ENCODE assay signal across 7 cellular contexts in the genomic region with DNA sequence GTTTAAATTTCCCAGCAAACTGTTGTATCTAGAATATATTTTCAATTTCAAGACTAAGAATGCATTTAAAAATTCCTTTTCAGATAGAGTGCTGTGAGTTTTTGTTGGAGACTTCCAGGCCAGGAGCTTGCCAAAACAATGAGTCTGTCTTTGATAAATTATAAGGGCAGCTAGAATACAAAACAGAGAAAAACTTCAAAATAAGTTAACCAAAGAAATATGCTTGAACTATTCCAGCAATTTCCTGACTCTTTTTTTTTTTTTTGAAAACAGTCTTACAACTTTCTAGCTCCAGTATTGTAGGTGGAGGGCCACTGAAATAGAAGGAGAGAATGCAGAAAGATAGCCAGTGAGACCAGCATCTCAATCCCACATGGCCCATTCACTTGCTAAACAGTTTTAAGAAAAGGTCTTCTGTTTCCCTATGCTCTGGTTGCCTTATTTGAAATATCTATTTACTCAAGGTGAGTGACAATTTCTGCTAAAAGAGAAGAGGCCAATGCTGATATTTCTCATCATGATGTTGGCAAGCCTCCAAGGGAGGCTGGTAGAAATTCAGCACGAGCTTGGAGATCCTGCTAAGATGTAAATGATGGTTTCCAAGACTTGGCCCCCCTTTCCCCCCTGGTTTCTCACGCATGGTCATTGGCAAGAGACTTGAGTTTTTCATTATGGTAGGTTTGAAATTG.
DNase-seq lines count a peak whose midpoint lies in the region; ATAC-seq and TF ChIP-seq lines count a peak whose summit lies in the region.

No MANE protein-coding gene starts in this region.

- no peak for TF ChIP-seq CTCF in fibroblast of mammary gland (conservative IDR thresholded peaks at IDR 0.05; ENCODE audit: control insufficient read depth, insufficient read depth, low read depth, low read length)
- no peak for TF ChIP-seq CTCF in spleen (IDR thresholded peaks at IDR 0.05 in 8 of 11, conservative IDR thresholded peaks at IDR 0.05 in 3 of 11)

- DNase-seq in T-helper 2 cell treated with Interferon-gamma antibody and Interleukin-4, amounts not matched to agents 5 μg/mL and 100 μg/mL, for 36 hours (ENCODE audit: low spot score), result no peak
- DNase-seq in fibroblast of mammary gland (ENCODE audit: low read depth), result peak; percentile 63
- DNase-seq in spleen, result no peak
- no peak for DNase-seq in NOMO-1 treated with dmso at 0.1 percent for 144 hours (lab: John Stamatoyannopoulos, UW; ENCODE audit: unreplicated experiment)
- DNase-seq in midbrain (lab: John Stamatoyannopoulos, UW), result no peak

- H3K4me3 Mint-ChIP-seq in T-helper 2 cell treated with Interferon-gamma antibody and Interleukin-4, amounts not matched to agents 5 μg/mL and 100 μg/mL, for 36 hours, result no peak overlapping the region

- peaks cover 17% of the 10 kb centered on the region for H3K9me3 Mint-ChIP-seq in T-helper 2 cell treated with Interferon-gamma antibody and Interleukin-4, amounts not matched to agents 5 μg/mL and 100 μg/mL, for 36 hours

- peak; percentile 16 for TF ChIP-seq POLR2A in GM18505 (IDR thresholded peaks at IDR 0.05; ENCODE audit: borderline replicate concordance, extremely low read depth, insufficient read depth, insufficient read length)
- TF ChIP-seq POLR2A in spleen (IDR thresholded peaks at IDR 0.05), result no peak

- ATAC-seq in GM18505 (IDR thresholded peaks at IDR 0.05; ENCODE audit: unreplicated experiment) (no peak), GM18870 (IDR thresholded peaks at IDR 0.05; ENCODE audit: unreplicated experiment) (no peak)

- H3K4me1 Mint-ChIP-seq in T-helper 2 cell treated with Interferon-gamma antibody and Interleukin-4, amounts not matched to agents 5 μg/mL and 100 μg/mL, for 36 hours (ENCODE audit: low read depth), result peaks cover 38% of the 10 kb centered on the region

- H3K27me3 Mint-ChIP-seq in T-helper 2 cell treated with Interferon-gamma antibody and Interleukin-4, amounts not matched to agents 5 μg/mL and 100 μg/mL, for 36 hours (ENCODE audit: low read depth), result no peaks in the 10 kb centered on the region

- peak overlapping the region in 5 of 8 donors; percentile 23 to 60 (median 43) for H3K27ac ChIP-seq in spleen

- 39 to 68% (median 45%) methylated on average over 2 of the region's 2 CpGs for WGBS in spleen, 5 donors

- H3K9me3 ChIP-seq in spleen, result peaks cover 0 to 16% (median 11%) of the 10 kb centered on the region in 8 donors

- peaks cover 0 to 72% (median 9%) of the 10 kb centered on the region in 6 donors for H3K36me3 ChIP-seq in spleen

- peaks cover 15 to 82% (median 40%) of the 10 kb centered on the region in 6 donors for H3K4me1 ChIP-seq in spleen

- intact Hi-C loops in spleen (cut with DNase I; ENCODE audit: low total_unique reads), result no loop called here

- peak overlapping the region; percentile 54 for H3K27ac Mint-ChIP-seq in T-helper 2 cell treated with Interferon-gamma antibody and Interleukin-4, amounts not matched to agents 5 μg/mL and 100 μg/mL, for 36 hours

- peaks cover 58% of the 10 kb centered on the region for H3K36me3 Mint-ChIP-seq in T-helper 2 cell treated with Interferon-gamma antibody and Interleukin-4, amounts not matched to agents 5 μg/mL and 100 μg/mL, for 36 hours (ENCODE audit: low read depth)

- H3K4me3 ChIP-seq in fibroblast of mammary gland (ENCODE audit: control insufficient read depth, low read depth, low read length) (no peak overlapping the region), spleen (no peak overlapping the region)

- no peaks in the 10 kb centered on the region for H3K27me3 ChIP-seq in spleen (replicated peaks in 1 of 7)
